ENCODE assay signal across 12 cellular contexts in the genomic region with DNA sequence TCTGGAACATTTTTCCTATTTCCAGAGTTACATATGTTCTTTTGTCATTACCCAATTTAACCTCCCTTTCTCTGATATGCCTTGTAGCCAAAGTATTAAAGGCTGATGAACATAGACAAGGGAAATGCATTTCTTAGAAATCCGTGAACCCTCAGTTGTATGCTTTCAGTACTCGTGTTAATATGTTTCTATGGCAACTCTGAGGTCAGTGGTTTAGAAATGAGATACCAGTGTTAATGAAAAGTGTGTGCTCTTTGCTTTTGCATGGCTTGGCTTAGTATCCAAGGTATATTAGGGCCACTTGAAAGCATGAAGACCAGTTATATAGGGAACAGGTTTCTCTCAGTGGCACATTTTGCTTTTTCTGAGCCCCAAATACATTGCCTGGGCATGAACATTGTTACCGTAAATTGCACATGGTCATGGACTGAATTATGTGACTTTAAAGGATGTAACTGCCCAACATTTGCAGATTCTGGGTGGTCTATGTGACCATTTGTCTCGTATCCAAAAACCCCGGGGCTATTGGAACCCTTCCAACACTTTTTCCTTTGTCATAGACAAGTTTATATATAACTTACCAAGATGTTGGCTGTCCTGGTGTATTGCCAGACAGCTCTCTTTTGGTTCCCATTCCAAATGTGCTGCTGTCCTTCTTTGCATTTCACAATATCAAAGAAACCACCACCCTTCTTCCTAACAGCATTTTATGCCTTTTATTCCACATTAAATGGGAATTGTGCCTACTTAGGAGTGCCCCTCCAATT. TPM values are rescaled to one million over a fixed set of nuclear protein-coding genes. Genes with fewer than 3 reads are reported as not detected.
DNase-seq lines count a peak whose midpoint lies in the region; ATAC-seq, FAIRE-seq and TF ChIP-seq lines count a peak whose summit lies in the region.
"Had no signal": no experiment of that assay in that cellular context is flagged by ENCODE, and none has a peak within 500 bp of the region (broad histone marks: within the 10 kb centered on the region; RNA-seq: fewer than 3 reads in every experiment).

No MANE protein-coding gene starts in this region.

- no peak overlapping the region for H3K18ac ChIP-seq in IMR-90 (ENCODE audit: low read depth, low read length)

- H3K4me3 ChIP-seq in IMR-90 (ENCODE audit: insufficient read depth, low read depth, low read length) (no peak overlapping the region), K562 (no peak overlapping the region), colonic mucosa (no peak overlapping the region)

- peaks cover 3% of the 10 kb centered on the region; the same call in 1 of the 2 replicates for H4K20me1 ChIP-seq in IMR-90 (ENCODE audit: insufficient read depth, low read length)
- H4K20me1 ChIP-seq in K562 (replicated peaks; ENCODE audit: control insufficient read depth, insufficient read depth, low read length) = no peaks in the 10 kb centered on the region

- TF ChIP-seq POLR2A in IMR-90 (IDR thresholded peaks at IDR 0.05; ENCODE audit: low read depth, low read length) (no peak), K562 (conservative IDR thresholded peaks at IDR 0.05) (no peak)

- no peak overlapping the region for H3K23ac ChIP-seq in IMR-90 (ENCODE audit: low read depth, low read length)

- H3K56ac ChIP-seq in IMR-90 (ENCODE audit: extremely low read depth, insufficient read depth, low read length) = no peak overlapping the region

- H2BK120ac ChIP-seq in IMR-90 (ENCODE audit: low read depth, low read length) = no peak overlapping the region

- H4K91ac ChIP-seq in IMR-90 (ENCODE audit: insufficient read depth, low read depth, low read length) = no peak overlapping the region

- no peaks in the 10 kb centered on the region for H3K9me3 ChIP-seq in IMR-90 (ENCODE audit: control insufficient read depth, insufficient read depth, low read length)
- no peaks in the 10 kb centered on the region for H3K9me3 ChIP-seq in K562 (replicated peaks; ENCODE audit: control insufficient read depth, insufficient read depth, low read depth, low read length)
- no peaks in the 10 kb centered on the region for H3K9me3 ChIP-seq in colonic mucosa

- H3K4me1 ChIP-seq in IMR-90 (ENCODE audit: control insufficient read depth, insufficient read depth, low read length) (peaks cover 2% of the 10 kb centered on the region; the same call in 1 of the 2 replicates), K562 (replicated peaks in 1 of 2; ENCODE audit: control insufficient read depth in 2 of 2, insufficient read depth in 2 of 2, low read length in 2 of 2) (peaks cover 0 to 5% of the 10 kb centered on the region in 2 experiments; a peak in 1 of 5 replicates), colonic mucosa (no peaks in the 10 kb centered on the region)

- H3K14ac ChIP-seq in IMR-90 (replicated peaks; ENCODE audit: low read depth, low read length) = no peak overlapping the region

- DNase-seq in NCI-H2196 (lab: John Stamatoyannopoulos, UW; ENCODE audit: unreplicated experiment) = peak; percentile 9
- DNase-seq in NCI-H2196 treated with DMSO at 0.1 percent for 48 hours (lab: John Stamatoyannopoulos, UW; ENCODE audit: unreplicated experiment) = no peak
- peak; percentile 44 for DNase-seq in IMR-90
- no peak for DNase-seq in K562 (ENCODE audit: extremely low read depth in 1 of 4, low spot score in 3 of 4)
- peak; percentile 73 for DNase-seq in renal cortical epithelial cell (ENCODE audit: low read depth)
- no peak for DNase-seq in AML-193 (lab: John Stamatoyannopoulos, UW)
- no peak for DNase-seq in colonic mucosa
- DNase-seq: activated CD8-positive, alpha-beta memory T cell treated with anti-CD3 and anti-CD28 coated beads, Interleukin-2, amount 50 U/mL, for 48 hours; brain microvascular endothelial cell; stimulated activated CD4-positive, alpha-beta T cell treated with anti-CD3 and anti-CD28 coated beads, Interleukin-1b, Interleukin-23, amount 100 ng/mL, for 48 hours; T-helper 9 cell had no signal

- dilution Hi-C loops in IMR-90 (cut with HindIII; ENCODE audit: low sequenced_read_pairs, unreplicated experiment) = no loop called here

- H2AK5ac ChIP-seq in IMR-90 (ENCODE audit: low read depth, low read length) = no peak overlapping the region

- no peak for TF ChIP-seq RAD21 in IMR-90 (IDR thresholded peaks at IDR 0.05; ENCODE audit: low read length)
- no peak for TF ChIP-seq RAD21 in K562 (CRISPR knock-in tag; conservative IDR thresholded peaks at IDR 0.05 in 1 of 2, IDR thresholded peaks at IDR 0.05 in 1 of 2)

- POLR2A ChIA-PET in IMR-90 (lab: Charles Lee; ENCODE audit: unreplicated experiment) = no interaction called here
- POLR2A ChIA-PET in K562 (lab: Yijun Ruan, JAX) = interaction anchor here (0.6 kb wide), 1 partner anchor 18 kb away, joined by 3 read pairs; no protein-coding TSS in a partner anchor

- CTCF ChIA-PET in IMR-90 (lab: Yijun Ruan, JAX) (interaction anchor here (1.1 to 1.2 kb wide), 2 partner anchors 13 to 179 kb away, joined by 3 to 8 read pairs; no protein-coding TSS in a partner anchor), K562 (lab: Yijun Ruan, JAX; ENCODE audit: low intra/inter-chr PET ratio) (no interaction called here)

- H2AFZ ChIP-seq in IMR-90 (replicated peaks; ENCODE audit: low read length, poor library complexity) (no peak overlapping the region), K562 (ENCODE audit: low read depth, low read length) (no peak overlapping the region)

- 10% methylated on average over 2 of the region's 5 CpGs; no CpG with 5 or more reads in 1 of the 2 experiments for WGBS in IMR-90 (ENCODE audit: extremely low coverage in 2 of 2, insufficient read length in 1 of 2), 2 experiments
- WGBS in K562 (ENCODE audit: insufficient coverage, low coverage, missing lambda C conversion rate) = 44% methylated on average over 5 of the region's 5 CpGs

- H4K8ac ChIP-seq in IMR-90 (ENCODE audit: low read depth in 2 of 2, low read length in 2 of 2) = no peak overlapping the region

- H3K9me1 ChIP-seq in IMR-90 (ENCODE audit: insufficient read depth, low read length) (no peaks in the 10 kb centered on the region), K562 (ENCODE audit: control insufficient read depth, insufficient read depth, low read length) (no peaks in the 10 kb centered on the region)

- no peak overlapping the region for H3K27ac ChIP-seq in IMR-90 (ENCODE audit: insufficient read depth, low read length)
- no peak overlapping the region for H3K27ac ChIP-seq in K562 (ENCODE audit: extremely low read depth, low read depth, low read length)
- no peak overlapping the region for H3K27ac ChIP-seq in colonic mucosa
- H3K27ac ChIP-seq: brain microvascular endothelial cell had no signal

- H3K79me2 ChIP-seq in K562 (ENCODE audit: control insufficient read depth, insufficient read depth, low read length) = no peaks in the 10 kb centered on the region

- H3K27me3 ChIP-seq in IMR-90 (ENCODE audit: control insufficient read depth, insufficient read depth, low read length) (no peaks in the 10 kb centered on the region), K562 (ENCODE audit: control insufficient read depth in 2 of 2, insufficient read depth in 2 of 2, low read length in 2 of 2) (0 out of 5 replicates have a peak, but pooled peaks cover 0 to under 1% of the 10 kb centered on the region in 2 experiments), colonic mucosa (no peaks in the 10 kb centered on the region)
- H3K27me3 ChIP-seq: brain microvascular endothelial cell had no signal

- H2BK15ac ChIP-seq in IMR-90 (ENCODE audit: low read depth, low read length) = no peak overlapping the region

- peaks cover 2% of the 10 kb centered on the region for H3K36me3 ChIP-seq in IMR-90 (ENCODE audit: control insufficient read depth, insufficient read depth, low read length)
- H3K36me3 ChIP-seq in K562 (ENCODE audit: control insufficient read depth, insufficient read depth, low read length) = peaks cover 4% of the 10 kb centered on the region; the same call in 1 of the 3 replicates
- no peaks in the 10 kb centered on the region for H3K36me3 ChIP-seq in colonic mucosa

- no peak for TF ChIP-seq EP300 in K562 (IDR thresholded peaks at IDR 0.05; ENCODE audit: low read length)

- H3K4ac ChIP-seq in IMR-90 (ENCODE audit: low read depth, low read length) = no peak overlapping the region

- H3K9ac ChIP-seq in IMR-90 (ENCODE audit: low read depth, low read length) = no peak overlapping the region
- H3K9ac ChIP-seq in K562 (ENCODE audit: insufficient read depth in 1 of 2, low read depth in 2 of 2, low read length in 2 of 2) = no peak overlapping the region
- H3K9ac ChIP-seq in colonic mucosa (ENCODE audit: low read depth in 2 of 2, low read length in 2 of 2) = no peak overlapping the region

- no peak overlapping the region for H4K5ac ChIP-seq in IMR-90 (ENCODE audit: low read depth, low read length)

- TSS peak; percentile 0 for BruUV-seq in IMR-90 (replicated peaks; lab: Mats Ljungman, UMichigan)
- no TSS peak for BruUV-seq in K562 (replicated peaks; lab: Mats Ljungman, UMichigan)

- H3K4me2 ChIP-seq in IMR-90 (ENCODE audit: low read depth, low read length) = no peak overlapping the region
- H3K4me2 ChIP-seq in K562 (ENCODE audit: insufficient read depth, low read length) = no peak overlapping the region

- in situ Hi-C loops in IMR-90 (cut with MboI; ENCODE audit: low sequenced_read_pairs) = no loop called here
- in situ Hi-C loops in K562 (cut with MboI) = no loop called here

- no peak for TF ChIP-seq CTCF in IMR-90 (conservative IDR thresholded peaks at IDR 0.05; ENCODE audit: low read depth, low read length)
- TF ChIP-seq CTCF in K562 (IDR thresholded peaks at IDR 0.05 in 2 of 3, conservative IDR thresholded peaks at IDR 0.05 in 1 of 3; ENCODE audit: insufficient read depth in 2 of 3, low read depth in 1 of 3, low read length in 3 of 3) = no peak
- TF ChIP-seq CTCF in colonic mucosa (IDR thresholded peaks at IDR 0.05) = no peak

- ATAC-seq in IMR-90 (ENCODE audit: low read depth) = peak; percentile 36
- no peak for ATAC-seq in K562
- ATAC-seq in GM21515 (IDR thresholded peaks at IDR 0.05; ENCODE audit: unreplicated experiment) = no peak

- no peak overlapping the region for H2BK20ac ChIP-seq in IMR-90 (ENCODE audit: low read depth, low read length)

- intact Hi-C loops in IMR-90 (cut with micrococcal nuclease) = no loop called here
- intact Hi-C loops in K562 (cut with micrococcal nuclease) = no loop called here
- intact Hi-C loops in colonic mucosa (cut with DNase I) = no loop called here

- H2AK9ac ChIP-seq in IMR-90 (replicated peaks; ENCODE audit: low read depth, low read length, poor library complexity) = no peak overlapping the region

- peaks cover 3 to 5% of the 10 kb centered on the region in 2 experiments; a peak in 2 of 4 replicates for H3K79me1 ChIP-seq in IMR-90 (ENCODE audit: low read depth in 1 of 2, low read length in 2 of 2)

- peak; percentile 37 for FAIRE-seq in K562 (lab: Jason Lieb, UNC)

- H2BK5ac ChIP-seq in IMR-90 (ENCODE audit: low read depth, low read length, poor library complexity, severe bottlenecking) = no peak overlapping the region

RNA-seq across cellular contexts. Expression of gene ABHD15, which starts 17.5 kb away (rescaled TPM):
- 3.1 and 3.2 TPM in 2 replicates for total RNA-seq in IMR-90 (2012; rRNA removed)
- 4.5 and 4.6 TPM in 2 replicates for polyA plus RNA-seq in IMR-90 (2012; rRNA removed)
- polyA plus RNA-seq in IMR-90 (2012; cell fraction: cytosol; rRNA removed) = 3.3 and 4.4 TPM in 2 replicates
- 3.2 and 4.0 TPM in 2 replicates for polyA plus RNA-seq in IMR-90 (2012; cell fraction: nucleus; rRNA removed; ENCODE audit: low replicate concordance)
- total RNA-seq in K562 (2011; cell fraction: chromatin; rRNA removed; ENCODE audit: low replicate concordance) = 4.0 and 8.2 TPM in 2 replicates
- 6.7 and 7.8 TPM in 2 replicates for total RNA-seq in K562 (2011; cell fraction: nucleolus; rRNA removed)
- 4.4 and 5.1 TPM in 2 replicates for total RNA-seq in K562 (2011; cell fraction: nucleoplasm; rRNA removed)
- total RNA-seq in K562 (2014; rRNA removed) = 2.4 and 3.1 TPM in 2 replicates
- 2.0 and 2.2 TPM in 2 replicates for total RNA-seq in K562 (2014; rRNA removed; fragmentation: Illumina TruSeq; extraction: Trizol)
- total RNA-seq in K562 (2015; rRNA removed; fragmentation: Illumina TruSeq; extraction: Trizol) = 3.8 and 4.2 TPM in 2 replicates
- total RNA-seq in K562 (2021) = 4.0 and 4.2 TPM in 2 replicates
- 0.85 and 1.8 TPM in 2 replicates for polyA plus RNA-seq in K562 (2011; rRNA removed)
- polyA plus RNA-seq in K562 (2011; cell fraction: cytosol; rRNA removed) = 0.83 and 3.0 TPM in 2 replicates
- polyA plus RNA-seq in K562 (2011; cell fraction: nucleus; rRNA removed) = 1.4 and 2.9 TPM in 2 replicates
- polyA plus RNA-seq in K562 (2012) = 3.2 and 5.4 TPM in 2 replicates
- polyA plus RNA-seq in K562 (2014; fragmentation: Illumina TruSeq; extraction: Trizol) = 2.4 and 2.5 TPM in 2 replicates
- under 1 TPM; 0.85 to 0.97 TPM for polyA plus RNA-seq in K562 (2014; fragmentation: Nextera tagmentation; extraction: Ambion mirVana)
- polyA plus RNA-seq in K562 (2014; rRNA removed) = 2.1 and 2.9 TPM in 2 replicates
- polyA minus RNA-seq in K562 (2011; rRNA and poly(A)+ RNA removed) = 1.6 and 3.6 TPM in 2 replicates
- 1.5 and 2.9 TPM in 2 replicates for polyA minus RNA-seq in K562 (2011; cell fraction: cytosol; rRNA and poly(A)+ RNA removed)
- 1.7 and 2.8 TPM in 2 replicates for polyA minus RNA-seq in K562 (2011; cell fraction: nucleus; rRNA and poly(A)+ RNA removed)
- 9.7 and 20.6 TPM in 2 replicates for total RNA-seq in renal cortical epithelial cell
- total RNA-seq in colonic mucosa = 10 to 100 TPM; 17.2 to 20.7 TPM

RNA-seq across cellular contexts. Expression of gene TP53I13, which starts 19.1 kb away (rescaled TPM):
- total RNA-seq in IMR-90 (2012; rRNA removed) (18.3 and 22.0 TPM in 2 replicates), K562 (2014; rRNA removed) (25.2 and 27.6 TPM in 2 replicates), K562 (2014; rRNA removed; fragmentation: Illumina TruSeq; extraction: Trizol) (1.8 and 3.3 TPM in 2 replicates), K562 (2015; rRNA removed; fragmentation: Illumina TruSeq; extraction: Trizol) (13.0 and 13.9 TPM in 2 replicates), K562 (2021) (24.5 and 28.3 TPM in 2 replicates), renal cortical epithelial cell (38.5 and 52.3 TPM in 2 replicates), colonic mucosa (10 to 100 TPM; 41.2 to 91.2 TPM)
- polyA plus RNA-seq in IMR-90 (2012; rRNA removed) (48.3 and 53.1 TPM in 2 replicates), K562 (2011; rRNA removed) (9.1 and 10.3 TPM in 2 replicates), K562 (2014; fragmentation: Illumina TruSeq; extraction: Trizol) (4.7 and 13.5 TPM in 2 replicates), K562 (2014; fragmentation: Nextera tagmentation; extraction: Ambion mirVana) (under 1 TPM; 0.08 to 0.13 TPM), K562 (2014; rRNA removed) (23.8 and 27.2 TPM in 2 replicates)
- polyA plus RNA-seq in IMR-90 (2012; cell fraction: cytosol; rRNA removed) = 41.4 and 69.6 TPM in 2 replicates
- polyA plus RNA-seq in IMR-90 (2012; cell fraction: nucleus; rRNA removed; ENCODE audit: low replicate concordance) = 126 and 323 TPM in 2 replicates
- total RNA-seq in K562 (2011; cell fraction: chromatin; rRNA removed; ENCODE audit: low replicate concordance) = 13.5 and 50.0 TPM in 2 replicates
- total RNA-seq in K562 (2011; cell fraction: nucleolus; rRNA removed) = 63.0 and 73.5 TPM in 2 replicates
- 36.1 and 46.0 TPM in 2 replicates for total RNA-seq in K562 (2011; cell fraction: nucleoplasm; rRNA removed)
- polyA plus RNA-seq in K562 (2011; cell fraction: cytosol; rRNA removed) = 9.9 and 48.3 TPM in 2 replicates
- polyA plus RNA-seq in K562 (2011; cell fraction: nucleus; rRNA removed) = 48.7 and 101 TPM in 2 replicates
- polyA plus RNA-seq in K562 (2012) = 16.9 and 38.4 TPM in 2 replicates
- 1.5 and 4.3 TPM in 2 replicates for polyA minus RNA-seq in K562 (2011; rRNA and poly(A)+ RNA removed)
- polyA minus RNA-seq in K562 (2011; cell fraction: cytosol; rRNA and poly(A)+ RNA removed) = 16.0 and 22.0 TPM in 2 replicates
- 17.6 and 17.8 TPM in 2 replicates for polyA minus RNA-seq in K562 (2011; cell fraction: nucleus; rRNA and poly(A)+ RNA removed)

RNA-seq across cellular contexts. Expression of gene GIT1, which starts 40.1 kb away (rescaled TPM):
- total RNA-seq in IMR-90 (2012; rRNA removed) (13.3 and 14.2 TPM in 2 replicates), K562 (2014; rRNA removed) (22.6 and 27.5 TPM in 2 replicates), K562 (2014; rRNA removed; fragmentation: Illumina TruSeq; extraction: Trizol) (7.2 and 11.4 TPM in 2 replicates), K562 (2015; rRNA removed; fragmentation: Illumina TruSeq; extraction: Trizol) (17.1 and 17.3 TPM in 2 replicates), K562 (2021) (31.3 and 35.3 TPM in 2 replicates), renal cortical epithelial cell (11.5 and 34.7 TPM in 2 replicates), colonic mucosa (10 to 100 TPM; 32.8 to 54.9 TPM)
- polyA plus RNA-seq in IMR-90 (2012; rRNA removed) (34.2 and 37.1 TPM in 2 replicates), K562 (2011; rRNA removed) (15.9 and 16.5 TPM in 2 replicates), K562 (2014; fragmentation: Illumina TruSeq; extraction: Trizol) (29.9 and 31.2 TPM in 2 replicates), K562 (2014; fragmentation: Nextera tagmentation; extraction: Ambion mirVana) (under 1 TPM; 0.35 to 0.38 TPM), K562 (2014; rRNA removed) (21.4 and 21.6 TPM in 2 replicates)
- polyA plus RNA-seq in IMR-90 (2012; cell fraction: cytosol; rRNA removed) = 25.3 and 30.3 TPM in 2 replicates
- polyA plus RNA-seq in IMR-90 (2012; cell fraction: nucleus; rRNA removed; ENCODE audit: low replicate concordance) = 57.7 and 127 TPM in 2 replicates
- total RNA-seq in K562 (2011; cell fraction: chromatin; rRNA removed; ENCODE audit: low replicate concordance) = 26.1 and 92.6 TPM in 2 replicates
- 53.0 and 61.9 TPM in 2 replicates for total RNA-seq in K562 (2011; cell fraction: nucleolus; rRNA removed)
- total RNA-seq in K562 (2011; cell fraction: nucleoplasm; rRNA removed) = 24.8 and 33.5 TPM in 2 replicates
- 12.4 and 42.3 TPM in 2 replicates for polyA plus RNA-seq in K562 (2011; cell fraction: cytosol; rRNA removed)
- polyA plus RNA-seq in K562 (2011; cell fraction: nucleus; rRNA removed) = 30.8 and 82.9 TPM in 2 replicates
- 22.2 and 29.8 TPM in 2 replicates for polyA plus RNA-seq in K562 (2012)
- 7.8 and 14.8 TPM in 2 replicates for polyA minus RNA-seq in K562 (2011; rRNA and poly(A)+ RNA removed)
- 22.0 and 24.6 TPM in 2 replicates for polyA minus RNA-seq in K562 (2011; cell fraction: cytosol; rRNA and poly(A)+ RNA removed)
- 21.4 and 31.9 TPM in 2 replicates for polyA minus RNA-seq in K562 (2011; cell fraction: nucleus; rRNA and poly(A)+ RNA removed)

RNA-seq across cellular contexts. Expression of gene ANKRD13B, which starts 43.6 kb away (rescaled TPM):
- total RNA-seq in IMR-90 (2012; rRNA removed) (0.90 and 1.1 TPM in 2 replicates), K562 (2014; rRNA removed) (15.8 and 17.1 TPM in 2 replicates), K562 (2014; rRNA removed; fragmentation: Illumina TruSeq; extraction: Trizol) (2.5 and 3.5 TPM in 2 replicates), K562 (2015; rRNA removed; fragmentation: Illumina TruSeq; extraction: Trizol) (4.3 and 5.0 TPM in 2 replicates), K562 (2021) (22.3 and 28.1 TPM in 2 replicates), renal cortical epithelial cell (3.1 and 12.8 TPM in 2 replicates), colonic mucosa (10 to 100 TPM in 1 of 2 donors, 1 to 10 TPM in 1; 3.1 to 10.2 TPM)
- polyA plus RNA-seq in IMR-90 (2012; rRNA removed) (4.0 and 5.2 TPM in 2 replicates), K562 (2011; rRNA removed) (4.6 and 6.5 TPM in 2 replicates), K562 (2014; fragmentation: Illumina TruSeq; extraction: Trizol) (10.3 and 11.7 TPM in 2 replicates), K562 (2014; fragmentation: Nextera tagmentation; extraction: Ambion mirVana) (under 1 TPM; 0.15 to 0.59 TPM), K562 (2014; rRNA removed) (14.2 and 15.6 TPM in 2 replicates)
- 1.9 and 4.4 TPM in 2 replicates for polyA plus RNA-seq in IMR-90 (2012; cell fraction: cytosol; rRNA removed)
- 27.5 and 68.3 TPM in 2 replicates for polyA plus RNA-seq in IMR-90 (2012; cell fraction: nucleus; rRNA removed; ENCODE audit: low replicate concordance)
- total RNA-seq in K562 (2011; cell fraction: chromatin; rRNA removed; ENCODE audit: low replicate concordance) = 17.2 and 53.9 TPM in 2 replicates
- total RNA-seq in K562 (2011; cell fraction: nucleolus; rRNA removed) = 37.9 and 41.4 TPM in 2 replicates
- 20.8 and 22.1 TPM in 2 replicates for total RNA-seq in K562 (2011; cell fraction: nucleoplasm; rRNA removed)
- polyA plus RNA-seq in K562 (2011; cell fraction: cytosol; rRNA removed) = 3.9 and 14.6 TPM in 2 replicates
- 28.4 and 73.6 TPM in 2 replicates for polyA plus RNA-seq in K562 (2011; cell fraction: nucleus; rRNA removed)
- polyA plus RNA-seq in K562 (2012) = 9.4 and 11.3 TPM in 2 replicates
- polyA minus RNA-seq in K562 (2011; rRNA and poly(A)+ RNA removed) = 2.5 and 3.7 TPM in 2 replicates
- 8.7 and 9.4 TPM in 2 replicates for polyA minus RNA-seq in K562 (2011; cell fraction: cytosol; rRNA and poly(A)+ RNA removed)
- 11.3 and 11.8 TPM in 2 replicates for polyA minus RNA-seq in K562 (2011; cell fraction: nucleus; rRNA and poly(A)+ RNA removed)

Comparison
In these comparisons a context has a peak if more than half of its experiments do, and no peak if none do; other contexts are left out.
1. DNase-seq: peak in NCI-H2196 (single experiment), IMR-90 (single experiment) and renal cortical epithelial cell (single experiment); none in NCI-H2196 treated with DMSO at 0.1 percent for 48 hours (single experiment), K562 (0 of 4), AML-193 (0 of 2) and colonic mucosa (single experiment).